14 cellular contexts compared by ENCODE assay signal in genomic region chr7:7122701-7123281, GRCh38. TPM values are rescaled to one million over a fixed set of nuclear protein-coding genes. Genes with fewer than 3 reads are reported as not detected.
DNase-seq lines count a peak whose midpoint lies in the region; ATAC-seq, FAIRE-seq and TF ChIP-seq lines count a peak whose summit lies in the region.
"Had no signal": no experiment of that assay in that cellular context is flagged by ENCODE, and none has a peak within 500 bp of the region (broad histone marks: within the 10 kb centered on the region; RNA-seq: fewer than 3 reads in every experiment).

No MANE protein-coding gene starts in this region.

- intact Hi-C loops in HepG2 (cut with micrococcal nuclease; ENCODE audit: unreplicated experiment) (no loop called here), right lobe of liver (cut with DNase I) (no loop called here), right cardiac atrium (cut with DNase I) (no loop called here)

- H3K27ac Mint-ChIP-seq in activated naive CD4-positive, alpha-beta T cell treated with anti-CD3 and anti-CD28 coated beads, Interleukin-2, amount 10 ng/mL, durations not matched to agents 7 days and 5 days, result no peak overlapping the region
- H3K27ac Mint-ChIP-seq in activated T-cell treated with anti-CD3 and anti-CD28 coated beads, Interleukin-2, amount 50 U/mL, for 24 hours, result no peak overlapping the region

- POLR2A ChIA-PET in HepG2 (lab: Yijun Ruan, JAX), result no interaction called here

- H3K27me3 Mint-ChIP-seq in activated naive CD4-positive, alpha-beta T cell treated with anti-CD3 and anti-CD28 coated beads, Interleukin-2, amount 10 ng/mL, durations not matched to agents 7 days and 5 days, result no peaks in the 10 kb centered on the region
- no peaks in the 10 kb centered on the region for H3K27me3 Mint-ChIP-seq in activated T-cell treated with anti-CD3 and anti-CD28 coated beads, Interleukin-2, amount 50 U/mL, for 24 hours

- H3K9me3 ChIP-seq in HepG2 (ENCODE audit: low read length) (no peaks in the 10 kb centered on the region), right lobe of liver (no peaks in the 10 kb centered on the region), right cardiac atrium (ENCODE audit: control insufficient read depth, low read length) (no peaks in the 10 kb centered on the region)

- no peaks in the 10 kb centered on the region for H3K4me1 Mint-ChIP-seq in activated naive CD4-positive, alpha-beta T cell treated with anti-CD3 and anti-CD28 coated beads, Interleukin-2, amount 10 ng/mL, durations not matched to agents 7 days and 5 days
- peaks cover 2% of the 10 kb centered on the region for H3K4me1 Mint-ChIP-seq in activated T-cell treated with anti-CD3 and anti-CD28 coated beads, Interleukin-2, amount 50 U/mL, for 24 hours (ENCODE audit: low read depth)

- H3K27me3 ChIP-seq in HepG2 (ENCODE audit: control insufficient read depth in 1 of 2, insufficient read depth in 2 of 2, low read length in 2 of 2) (no peaks in the 10 kb centered on the region), right lobe of liver (no peaks in the 10 kb centered on the region), right cardiac atrium (ENCODE audit: control insufficient read depth, insufficient read depth) (no peaks in the 10 kb centered on the region)

- H3K9ac ChIP-seq in HepG2 (ENCODE audit: insufficient read depth, low read depth, low read length), result no peak overlapping the region

- peaks cover 59% of the 10 kb centered on the region for H3K4me1 ChIP-seq in HepG2 (ENCODE audit: insufficient read depth, low read length)
- no peaks in the 10 kb centered on the region for H3K4me1 ChIP-seq in right lobe of liver
- H3K4me1 ChIP-seq in right cardiac atrium (ENCODE audit: control insufficient read depth, insufficient read depth, low read length), result no peaks in the 10 kb centered on the region

- WGBS in HepG2 (ENCODE audit: low lambda C conversion rate), result 88% methylated on average over 4 of the region's 4 CpGs
- WGBS in right lobe of liver (ENCODE audit: insufficient coverage, low coverage, low lambda C conversion rate, missing lambda C conversion rate), result 54% methylated on average over 4 of the region's 4 CpGs
- WGBS in right cardiac atrium, result 32% methylated on average over 4 of the region's 4 CpGs

- H4K20me1 ChIP-seq in HepG2 (ENCODE audit: insufficient read depth, low read length), result no peaks in the 10 kb centered on the region

- no peak overlapping the region for H3K4me3 Mint-ChIP-seq in activated naive CD4-positive, alpha-beta T cell treated with anti-CD3 and anti-CD28 coated beads, Interleukin-2, amount 10 ng/mL, durations not matched to agents 7 days and 5 days
- no peak overlapping the region for H3K4me3 Mint-ChIP-seq in activated T-cell treated with anti-CD3 and anti-CD28 coated beads, Interleukin-2, amount 50 U/mL, for 24 hours

- H3K4me3 ChIP-seq in HepG2 (replicated peaks in 1 of 3; ENCODE audit: insufficient read depth in 1 of 3, low read depth in 2 of 3, low read length in 3 of 3) (no peak overlapping the region), right lobe of liver (no peak overlapping the region), astrocyte of the spinal cord (ENCODE audit: low read depth, low read length) (no peak overlapping the region), right cardiac atrium (ENCODE audit: low read length) (no peak overlapping the region)

- BruUV-seq in HepG2 (replicated peaks; lab: Mats Ljungman, UMichigan), result no TSS peak

- CTCF ChIA-PET in HepG2 (lab: Yijun Ruan, JAX; ENCODE audit: low intra/inter-chr PET ratio, low total read pairs), result no interaction called here
- CTCF ChIA-PET in activated naive CD4-positive, alpha-beta T cell treated with anti-CD3 and anti-CD28 coated beads, Interleukin-2, amount 10 ng/mL, durations not matched to agents 7 days and 5 days (lab: Charles Lee), result no interaction called here

- in situ Hi-C loops in HepG2 (cut with HindIII; ENCODE audit: extremely low pct_ligation_motif_present, low pct_unique_long_range_greater_than_20kb), result no loop called here
- in situ Hi-C loops in astrocyte of the spinal cord (cut with HindIII; ENCODE audit: low sequenced_read_pairs), result no loop called here

- TF ChIP-seq POLR2A in HepG2 (IDR thresholded peaks at IDR 0.05; ENCODE audit: insufficient read depth in 1 of 2, low read depth in 2 of 2, low read length in 2 of 2), result no peak
- TF ChIP-seq POLR2A in right lobe of liver (IDR thresholded peaks at IDR 0.05), result no peak

- no peak for FAIRE-seq in HepG2 (lab: Jason Lieb, UNC)

- ATAC-seq in HepG2 (no peak), right lobe of liver (no peak), right cardiac atrium (peak; percentile 88 to 91), HG02678 (IDR thresholded peaks at IDR 0.05; ENCODE audit: unreplicated experiment) (no peak)
- ATAC-seq: Panc1 had no signal

- H2AFZ ChIP-seq in HepG2 (ENCODE audit: low read length), result no peak overlapping the region

- TF ChIP-seq CTCF in HepG2 (CRISPR knock-in tag; IDR thresholded peaks at IDR 0.05) (no peak), right lobe of liver (IDR thresholded peaks at IDR 0.05) (no peak), astrocyte of the spinal cord (IDR thresholded peaks at IDR 0.05; ENCODE audit: low read depth, low read length) (no peak)

- H3K27ac ChIP-seq in HepG2 (ENCODE audit: extremely low read length, insufficient read depth, low read length), result no peak overlapping the region
- H3K27ac ChIP-seq in right lobe of liver, result no peak overlapping the region
- H3K27ac ChIP-seq in right cardiac atrium (ENCODE audit: low read length), result no peak overlapping the region

- no peaks in the 10 kb centered on the region for H3K79me2 ChIP-seq in HepG2 (ENCODE audit: insufficient read depth, low read length)

- H3K36me3 ChIP-seq in HepG2 (replicated peaks in 1 of 2; ENCODE audit: control insufficient read depth in 1 of 2, insufficient read depth in 2 of 2, low read length in 2 of 2) (no peaks in the 10 kb centered on the region), right lobe of liver (no peaks in the 10 kb centered on the region)

- DNase-seq in HepG2 (ENCODE audit: low spot score) (no peak), right lobe of liver (no peak), astrocyte of the spinal cord (ENCODE audit: low read depth, low spot score) (peak; percentile 84), right cardiac atrium (no peak), RKO (ENCODE audit: low spot score) (no peak)
- DNase-seq in activated naive CD4-positive, alpha-beta T cell treated with anti-CD3 and anti-CD28 coated beads, Interleukin-2, amount 10 ng/mL, durations not matched to agents 7 days and 5 days, result no peak
- no peak for DNase-seq in activated T-cell treated with anti-CD3 and anti-CD28 coated beads, Interleukin-2, amount 50 U/mL, for 24 hours
- DNase-seq: activated CD4-positive, alpha-beta T cell treated with anti-CD3 and anti-CD28 coated beads for 1 hour; activated gamma-delta T cell; GF-D8; NCI-H1930; stimulated activated CD4-positive, alpha-beta T cell treated with anti-CD3 and anti-CD28 coated beads, Interleukin-12 subunit alpha, Interleukin-12 subunit beta, amount 100 ng/mL, for 4 hours had no signal

- H3K36me3 Mint-ChIP-seq in activated naive CD4-positive, alpha-beta T cell treated with anti-CD3 and anti-CD28 coated beads, Interleukin-2, amount 10 ng/mL, durations not matched to agents 7 days and 5 days, result no peaks in the 10 kb centered on the region
- H3K36me3 Mint-ChIP-seq in activated T-cell treated with anti-CD3 and anti-CD28 coated beads, Interleukin-2, amount 50 U/mL, for 24 hours (ENCODE audit: low read depth), result no peaks in the 10 kb centered on the region

- no peak for TF ChIP-seq EP300 in HepG2 (IDR thresholded peaks at IDR 0.05; ENCODE audit: low read depth in 2 of 2, low read length in 2 of 2)
- no peak for TF ChIP-seq EP300 in HepG2 (CRISPR knock-in tag; IDR thresholded peaks at IDR 0.05; ENCODE audit: borderline replicate concordance)

- H3K9me3 Mint-ChIP-seq in activated naive CD4-positive, alpha-beta T cell treated with anti-CD3 and anti-CD28 coated beads, Interleukin-2, amount 10 ng/mL, durations not matched to agents 7 days and 5 days, result no peaks in the 10 kb centered on the region
- no peaks in the 10 kb centered on the region for H3K9me3 Mint-ChIP-seq in activated T-cell treated with anti-CD3 and anti-CD28 coated beads, Interleukin-2, amount 50 U/mL, for 24 hours

- H3K4me2 ChIP-seq in HepG2 (ENCODE audit: low read depth, low read length), result no peak overlapping the region

- no peak for TF ChIP-seq RAD21 in HepG2 (CRISPR knock-in tag; IDR thresholded peaks at IDR 0.05)

TF ChIP-seq in HepG2, 621 proteins besides CTCF, POLR2A, EP300 and RAD21 (continues in another document):
- no peak for TF ChIP-seq ZNF530 (CRISPR knock-in tag; IDR thresholded peaks at IDR 0.05; ENCODE audit: low read depth)

RNA-seq across cellular contexts. Expression of gene C1GALT1, which starts 59.6 kb away (rescaled TPM):
- total RNA-seq in HepG2 (2016; rRNA removed; fragmentation: Illumina TruSeq; extraction: Trizol) (65.9 and 68.2 TPM in 2 replicates), right lobe of liver (10 to 100 TPM; 10.1 to 16.6 (median 13.1) TPM), right cardiac atrium (10 to 100 TPM; 19.2 to 23.3 (median 20.1) TPM)
- total RNA-seq in HepG2 (2016; cell fraction: cytosol; rRNA removed; fragmentation: Illumina TruSeq; extraction: Trizol; ENCODE audit: low read depth), result 19.8 and 25.6 TPM in 2 replicates
- 62.9 and 64.3 TPM in 2 replicates for total RNA-seq in HepG2 (2016; cell fraction: insoluble cytoplasmic fraction; rRNA removed; fragmentation: Illumina TruSeq; extraction: Trizol)
- total RNA-seq in HepG2 (2016; cell fraction: membrane; rRNA removed; fragmentation: Illumina TruSeq; extraction: Trizol), result 52.3 and 53.0 TPM in 2 replicates
- total RNA-seq in HepG2 (2016; cell fraction: nucleus; rRNA removed; fragmentation: Illumina TruSeq; extraction: Trizol), result 69.0 and 75.5 TPM in 2 replicates
- polyA plus RNA-seq in HepG2 (2011; rRNA removed) (38.4 and 57.1 TPM in 2 replicates), right cardiac atrium (5.2 TPM)
- 20.6 and 24.8 TPM in 2 replicates for polyA plus RNA-seq in HepG2 (2011; cell fraction: cytosol; rRNA removed)
- 23.4 and 24.2 TPM in 2 replicates for polyA plus RNA-seq in HepG2 (2011; cell fraction: nucleus; rRNA removed)
- polyA plus RNA-seq in HepG2 (2012), result 55.8 and 60.8 TPM in 2 replicates
- 8.4 and 10.0 TPM in 2 replicates for polyA plus RNA-seq in HepG2 (2016; cell fraction: cytosol; fragmentation: Illumina TruSeq; extraction: Trizol; ENCODE audit: low read depth)
- polyA plus RNA-seq in HepG2 (2016; cell fraction: insoluble cytoplasmic fraction; fragmentation: Illumina TruSeq; extraction: Trizol; ENCODE audit: low read depth), result 47.9 and 50.9 TPM in 2 replicates
- polyA plus RNA-seq in HepG2 (2016; cell fraction: membrane; fragmentation: Illumina TruSeq; extraction: Trizol; ENCODE audit: low read depth), result 20.8 and 22.4 TPM in 2 replicates
- 84.6 and 86.9 TPM in 2 replicates for polyA plus RNA-seq in HepG2 (2016; cell fraction: nucleus; fragmentation: Illumina TruSeq; extraction: Trizol; ENCODE audit: insufficient read depth, low read depth)
- polyA minus RNA-seq in HepG2 (2011; rRNA and poly(A)+ RNA removed; ENCODE audit: low replicate concordance), result 3.2 and 24.2 TPM in 2 replicates
- polyA minus RNA-seq in HepG2 (2011; cell fraction: cytosol; rRNA and poly(A)+ RNA removed), result 58.8 and 63.4 TPM in 2 replicates
- 176 and 229 TPM in 2 replicates for polyA minus RNA-seq in HepG2 (2011; cell fraction: nucleus; rRNA and poly(A)+ RNA removed)

Comparison
In these comparisons a context has a peak if more than half of its experiments do, and no peak if none do; other contexts are left out.
1. ATAC-seq: peak in right cardiac atrium (2 of 2); none in HepG2 (single experiment), right lobe of liver (0 of 4) and HG02678 (single experiment).